9 cellular contexts compared by ENCODE assay signal in the genomic region with DNA sequence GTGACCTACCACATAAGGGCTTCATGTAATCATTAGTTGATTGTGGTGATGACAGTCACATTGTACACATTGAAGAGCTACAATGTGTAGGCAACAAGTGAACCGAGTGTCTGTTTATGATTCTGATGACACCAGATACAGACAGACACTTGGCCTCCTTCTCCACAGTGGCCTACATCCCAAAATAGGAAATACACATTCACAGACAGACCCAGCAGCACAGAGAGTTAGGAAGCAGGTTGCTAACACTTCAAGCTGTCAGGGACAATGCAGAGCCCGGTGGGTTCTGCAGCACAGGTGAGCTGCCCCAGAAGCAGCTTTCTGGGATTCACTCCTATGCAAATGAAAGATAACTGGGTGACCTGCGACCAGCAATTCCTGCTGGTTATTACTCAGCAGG.
"Had no signal": no experiment of that assay in that cellular context is flagged by ENCODE, and none has a peak within 500 bp of the region (broad histone marks: within the 10 kb centered on the region; RNA-seq: fewer than 3 reads in every experiment).

No MANE protein-coding gene starts in this region.

- H3K9me3 ChIP-seq: HAP-1 had no signal

- H3K27ac Mint-ChIP-seq: GM23338, H9 had no signal

- DNase-seq: GM23248, GOT3, H7, H9, HCEC 1CT had no signal

- H2AFZ ChIP-seq: GM23248, GM23338 had no signal

- H3K4me3 Mint-ChIP-seq: GM23338, H9 had no signal

- H3K27ac ChIP-seq: GM23248 had no signal

- H3K36me3 ChIP-seq: HAP-1 had no signal

- FAIRE-seq: H1, H54 had no signal

- H3K4me1 ChIP-seq: HAP-1 had no signal

- H3K4me2 ChIP-seq: GM23338 had no signal

- H3K9ac ChIP-seq: GM23248 had no signal

- H3K4me3 ChIP-seq: GM23248, GM23338, HAP-1 had no signal

- H3K9me3 Mint-ChIP-seq: GM23338, H9 had no signal
